ENCODE assay signal across 1 cellular context in genomic region chr4:129526812-129527211, GRCh38.
TF ChIP-seq lines count a peak whose summit lies in the region.

No MANE protein-coding gene starts in this region.

TF ChIP-seq in WTC11, 78 proteins besides CTCF, POLR2A, EP300 and RAD21 (continued from another document):
- no peak for TF ChIP-seq ZMAT4 (CRISPR knock-in tag; IDR thresholded peaks at IDR 0.05)
TF ChIP-seq in WTC11: peak in this region for 0.
